In genomic region chr5:116998024-116998423, GRCh38 we compare ENCODE assay signal across 23 cellular contexts.
"Had no signal": no experiment of that assay in that cellular context is flagged by ENCODE, and none has a peak within 500 bp of the region (broad histone marks: within the 10 kb centered on the region; RNA-seq: fewer than 3 reads in every experiment).

No MANE protein-coding gene starts in this region.

- H3K27me3 Mint-ChIP-seq: naive B cell had no signal

- H3K27ac Mint-ChIP-seq: immature natural killer cell, mesothelial cell of epicardium, naive B cell had no signal

- H3K4me1 Mint-ChIP-seq: immature natural killer cell, mesothelial cell of epicardium, naive B cell had no signal

- H3K4me3 ChIP-seq: coronary artery, dorsolateral prefrontal cortex, esophagus muscularis mucosa, gastroesophageal sphincter, heart left ventricle, hepatocyte, lower lobe of right lung, mucosa of descending colon had no signal

- DNase-seq: dermis blood vessel endothelial cell; dorsolateral prefrontal cortex; effector CD4-positive, alpha-beta T cell; effector memory CD4-positive, alpha-beta T cell; foreskin keratinocyte; heart left ventricle; hypothalamus; immature natural killer cell; islet precursor cell; kidney; kidney glomerular epithelial cell; left colon; left ventricle myocardium superior; lower lobe of right lung; mesenchymal stem cell; mucosa of descending colon; naive B cell had no signal

- H3K36me3 ChIP-seq: esophagus muscularis mucosa, gastroesophageal sphincter, heart left ventricle, lower lobe of right lung had no signal

- H3K79me2 ChIP-seq: hepatocyte had no signal

- H3K27ac ChIP-seq: coronary artery, dorsolateral prefrontal cortex, esophagus muscularis mucosa, foreskin keratinocyte, gastroesophageal sphincter, heart left ventricle, hepatocyte, lower lobe of right lung had no signal

- H3K4me2 ChIP-seq: hepatocyte had no signal

- H2AFZ ChIP-seq: hepatocyte had no signal

- H3K36me3 Mint-ChIP-seq: immature natural killer cell, mesothelial cell of epicardium, naive B cell had no signal

- H3K4me1 ChIP-seq: esophagus muscularis mucosa, foreskin keratinocyte, gastroesophageal sphincter, heart left ventricle, lower lobe of right lung had no signal

- ATAC-seq: foreskin keratinocyte, gastroesophageal sphincter, heart left ventricle, left colon, left lobe of liver, left ventricle myocardium superior, lower lobe of right lung, mucosa of descending colon had no signal

- H3K9me3 ChIP-seq: esophagus muscularis mucosa, gastroesophageal sphincter, mucosa of descending colon had no signal

- H3K27me3 ChIP-seq: dorsolateral prefrontal cortex, esophagus muscularis mucosa, foreskin keratinocyte, gastroesophageal sphincter, heart left ventricle, hepatocyte had no signal

- H3K4me3 Mint-ChIP-seq: immature natural killer cell, mesothelial cell of epicardium, naive B cell had no signal
